Comparison of ENCODE assay signal across 17 cellular contexts in the genomic region with DNA sequence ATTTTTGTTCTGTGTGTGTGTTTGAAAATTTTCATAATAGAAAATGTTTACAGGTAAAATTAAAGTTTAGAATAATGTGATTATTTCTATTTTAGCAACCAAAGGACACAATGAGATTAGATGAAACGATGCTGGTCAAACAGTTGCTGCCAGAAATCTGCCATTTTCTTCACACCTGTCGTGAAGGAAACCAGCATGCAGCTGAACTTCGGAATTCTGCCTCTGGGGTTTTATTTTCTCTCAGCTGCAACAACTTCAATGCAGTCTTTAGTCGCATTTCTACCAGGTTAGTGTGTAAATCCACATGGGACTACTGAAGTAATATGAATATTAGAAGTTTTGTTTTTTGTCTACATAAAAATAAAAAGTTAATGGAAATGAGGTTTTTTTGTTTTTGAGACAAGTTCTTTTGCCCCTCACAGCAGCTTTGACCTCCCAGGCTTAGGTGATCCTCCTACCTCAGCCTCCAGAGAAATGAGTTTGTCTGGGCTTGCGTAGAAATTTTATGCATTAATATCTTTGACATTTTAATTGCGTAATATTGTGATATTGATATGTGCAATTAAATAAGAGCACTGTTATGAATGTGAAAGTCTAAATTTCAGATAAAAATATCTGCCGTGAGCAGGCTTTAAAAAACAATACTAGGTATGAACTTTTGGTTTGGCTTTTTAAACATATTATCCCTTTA.
A peak's percentile ranks its signal among the peaks of the same experiment; 100 is the strongest.
DNase-seq lines count a peak whose midpoint lies in the region; ATAC-seq, FAIRE-seq and TF ChIP-seq lines count a peak whose summit lies in the region.
"Had no signal": no experiment of that assay in that cellular context is flagged by ENCODE, and none has a peak within 500 bp of the region (broad histone marks: within the 10 kb centered on the region; RNA-seq: fewer than 3 reads in every experiment).

No MANE protein-coding gene starts in this region.

- H3K27me3 Mint-ChIP-seq in nephron progenitor cell (ENCODE audit: low read depth, poor library complexity) (no peaks in the 10 kb centered on the region), neural progenitor cell (ENCODE audit: insufficient read depth, low read depth) (no peaks in the 10 kb centered on the region)
- H3K27me3 Mint-ChIP-seq: CD4-positive, alpha-beta memory T cell had no signal

- no peak overlapping the region for H3K9ac ChIP-seq in HepG2 (ENCODE audit: insufficient read depth, low read depth, low read length)
- no peak overlapping the region for H3K9ac ChIP-seq in K562 (ENCODE audit: insufficient read depth in 1 of 2, low read depth in 2 of 2, low read length in 2 of 2)
- no peak overlapping the region for H3K9ac ChIP-seq in neural progenitor cell
- H3K9ac ChIP-seq: BLaER1 had no signal

- no peak overlapping the region for H3K4me2 ChIP-seq in HepG2 (ENCODE audit: low read depth, low read length)
- no peak overlapping the region for H3K4me2 ChIP-seq in K562 (ENCODE audit: insufficient read depth, low read length)
- no peak overlapping the region for H3K4me2 ChIP-seq in neural progenitor cell
- H3K4me2 ChIP-seq: BLaER1 had no signal

- DNase-seq in HepG2 (ENCODE audit: low spot score) (no peak), right lobe of liver (no peak), K562 (ENCODE audit: extremely low read depth in 1 of 4, low spot score in 3 of 4) (no peak), nephron progenitor cell (no peak), neural progenitor cell (ENCODE audit: low spot score) (no peak), kidney glomerular epithelial cell (lab: John Stamatoyannopoulos, UW) (no peak), NCI-H2107 treated with DMSO at 0.1 percent for 48 hours (lab: John Stamatoyannopoulos, UW; ENCODE audit: unreplicated experiment) (no peak)
- DNase-seq: CD4-positive, alpha-beta memory T cell; DMS153; DMS79; GDM1 had no signal

- no peak overlapping the region for H3K27ac ChIP-seq in HepG2 (ENCODE audit: extremely low read length, insufficient read depth, low read length)
- H3K27ac ChIP-seq in right lobe of liver, result no peak overlapping the region
- no peak overlapping the region for H3K27ac ChIP-seq in K562 (ENCODE audit: extremely low read depth, low read depth, low read length)
- H3K27ac ChIP-seq in neural progenitor cell, result no peak overlapping the region
- H3K27ac ChIP-seq: 22Rv1, BLaER1 had no signal

- in situ Hi-C loops in HepG2 (cut with HindIII; ENCODE audit: extremely low pct_ligation_motif_present, low pct_unique_long_range_greater_than_20kb) (no loop called here), K562 (cut with MboI) (no loop called here)

- H3F3A ChIP-seq in neural progenitor cell (ENCODE audit: low read depth), result peaks cover 8% of the 10 kb centered on the region

- no peak for TF ChIP-seq RAD21 in HepG2 (CRISPR knock-in tag; IDR thresholded peaks at IDR 0.05)
- no peak for TF ChIP-seq RAD21 in K562 (CRISPR knock-in tag; conservative IDR thresholded peaks at IDR 0.05 in 1 of 2, IDR thresholded peaks at IDR 0.05 in 1 of 2)

- FAIRE-seq in HepG2 (lab: Jason Lieb, UNC) (no peak), K562 (lab: Jason Lieb, UNC) (no peak)
- FAIRE-seq: GM12892, GM18507 had no signal

- no peaks in the 10 kb centered on the region for H3K9me1 ChIP-seq in K562 (ENCODE audit: control insufficient read depth, insufficient read depth, low read length)

- TF ChIP-seq CTCF in HepG2 (CRISPR knock-in tag; IDR thresholded peaks at IDR 0.05) (no peak), right lobe of liver (IDR thresholded peaks at IDR 0.05) (no peak), K562 (IDR thresholded peaks at IDR 0.05 in 2 of 3, conservative IDR thresholded peaks at IDR 0.05 in 1 of 3; ENCODE audit: insufficient read depth in 2 of 3, low read depth in 1 of 3, low read length in 3 of 3) (no peak), nephron progenitor cell (IDR thresholded peaks at IDR 0.05) (no peak), neural progenitor cell (IDR thresholded peaks at IDR 0.05) (no peak)

- BruUV-seq in HepG2 (replicated peaks; lab: Mats Ljungman, UMichigan) (no TSS peak), K562 (replicated peaks; lab: Mats Ljungman, UMichigan) (no TSS peak)

- H3K36me3 Mint-ChIP-seq in nephron progenitor cell (ENCODE audit: low read depth), result peaks cover 37% of the 10 kb centered on the region
- H3K36me3 Mint-ChIP-seq in neural progenitor cell, result peaks cover 4% of the 10 kb centered on the region

- ATAC-seq in HepG2 (no peak), right lobe of liver (no peak), K562 (no peak)

- no peaks in the 10 kb centered on the region for H3K9me3 ChIP-seq in HepG2 (ENCODE audit: low read length)
- H3K9me3 ChIP-seq in right lobe of liver, result no peaks in the 10 kb centered on the region
- H3K9me3 ChIP-seq in K562 (replicated peaks; ENCODE audit: control insufficient read depth, insufficient read depth, low read depth, low read length), result no peaks in the 10 kb centered on the region
- no peaks in the 10 kb centered on the region for H3K9me3 ChIP-seq in neural progenitor cell (ENCODE audit: low read depth)
- H3K9me3 ChIP-seq: BLaER1, HAP-1 had no signal

- H3K4me1 ChIP-seq in HepG2 (ENCODE audit: insufficient read depth, low read length), result no peaks in the 10 kb centered on the region
- H3K4me1 ChIP-seq in right lobe of liver, result no peaks in the 10 kb centered on the region
- H3K4me1 ChIP-seq in K562 (replicated peaks in 1 of 2; ENCODE audit: control insufficient read depth in 2 of 2, insufficient read depth in 2 of 2, low read length in 2 of 2), result no peaks in the 10 kb centered on the region
- H3K4me1 ChIP-seq in neural progenitor cell, result peaks cover 4% of the 10 kb centered on the region
- H3K4me1 ChIP-seq: BLaER1 had no signal

- H3K36me3 ChIP-seq in HepG2 (replicated peaks in 1 of 2; ENCODE audit: control insufficient read depth in 1 of 2, insufficient read depth in 2 of 2, low read length in 2 of 2) (peaks cover 0 to 28% of the 10 kb centered on the region in 2 experiments; a peak in 3 of 5 replicates), right lobe of liver (peaks cover 0 to 8% (median 0%) of the 10 kb centered on the region in 4 donors), K562 (ENCODE audit: control insufficient read depth, insufficient read depth, low read length) (peaks cover 29% of the 10 kb centered on the region), neural progenitor cell (peaks cover 9% of the 10 kb centered on the region)

- H3K4me3 Mint-ChIP-seq in nephron progenitor cell (no peak overlapping the region), neural progenitor cell (no peak overlapping the region)
- H3K4me3 Mint-ChIP-seq: CD14-positive monocyte; CD4-positive, alpha-beta memory T cell had no signal

- H3K4me3 ChIP-seq in HepG2 (replicated peaks in 1 of 3; ENCODE audit: insufficient read depth in 1 of 3, low read depth in 2 of 3, low read length in 3 of 3), result no peak overlapping the region
- H3K4me3 ChIP-seq in right lobe of liver, result no peak overlapping the region
- no peak overlapping the region for H3K4me3 ChIP-seq in K562
- no peak overlapping the region for H3K4me3 ChIP-seq in neural progenitor cell
- H3K4me3 ChIP-seq: BLaER1, HAP-1 had no signal

- intact Hi-C loops in HepG2 (cut with micrococcal nuclease; ENCODE audit: unreplicated experiment) (no loop called here), right lobe of liver (cut with DNase I) (no loop called here), K562 (cut with micrococcal nuclease) (no loop called here)

- no peak for TF ChIP-seq EP300 in HepG2 (IDR thresholded peaks at IDR 0.05; ENCODE audit: low read depth in 2 of 2, low read length in 2 of 2)
- TF ChIP-seq EP300 in HepG2 (CRISPR knock-in tag; IDR thresholded peaks at IDR 0.05; ENCODE audit: borderline replicate concordance), result no peak
- TF ChIP-seq EP300 in K562 (IDR thresholded peaks at IDR 0.05; ENCODE audit: low read length), result no peak

- CTCF ChIA-PET in HepG2 (lab: Yijun Ruan, JAX; ENCODE audit: low intra/inter-chr PET ratio, low total read pairs), result no interaction called here
- CTCF ChIA-PET in K562 (lab: Yijun Ruan, JAX; ENCODE audit: low intra/inter-chr PET ratio), result no interaction called here

- TF ChIP-seq POLR2A in HepG2 (IDR thresholded peaks at IDR 0.05; ENCODE audit: insufficient read depth in 1 of 2, low read depth in 2 of 2, low read length in 2 of 2) (no peak), right lobe of liver (IDR thresholded peaks at IDR 0.05) (no peak), K562 (conservative IDR thresholded peaks at IDR 0.05) (no peak)

- H3K27me3 ChIP-seq in HepG2 (ENCODE audit: control insufficient read depth in 1 of 2, insufficient read depth in 2 of 2, low read length in 2 of 2) (no peaks in the 10 kb centered on the region), right lobe of liver (no peaks in the 10 kb centered on the region), K562 (ENCODE audit: control insufficient read depth in 2 of 2, insufficient read depth in 2 of 2, low read length in 2 of 2) (no peaks in the 10 kb centered on the region), neural progenitor cell (no peaks in the 10 kb centered on the region)
- H3K27me3 ChIP-seq: BLaER1 had no signal

- H3K79me2 ChIP-seq in HepG2 (ENCODE audit: insufficient read depth, low read length) (no peaks in the 10 kb centered on the region), K562 (ENCODE audit: control insufficient read depth, insufficient read depth, low read length) (no peaks in the 10 kb centered on the region), neural progenitor cell (ENCODE audit: low read depth) (no peaks in the 10 kb centered on the region)

- 98% methylated on average over 7 of the region's 7 CpGs for WGBS in HepG2 (ENCODE audit: low lambda C conversion rate)
- WGBS in right lobe of liver (ENCODE audit: insufficient coverage, low coverage, low lambda C conversion rate, missing lambda C conversion rate), result 94% methylated on average over 6 of the region's 7 CpGs
- WGBS in K562 (ENCODE audit: insufficient coverage, low coverage, missing lambda C conversion rate), result 92% methylated on average over 7 of the region's 7 CpGs

- H4K20me1 ChIP-seq in HepG2 (ENCODE audit: insufficient read depth, low read length) (no peaks in the 10 kb centered on the region), K562 (replicated peaks; ENCODE audit: control insufficient read depth, insufficient read depth, low read length) (no peaks in the 10 kb centered on the region), neural progenitor cell (ENCODE audit: low read depth) (no peaks in the 10 kb centered on the region)
- H4K20me1 ChIP-seq: BLaER1 had no signal

- H3K27ac Mint-ChIP-seq in nephron progenitor cell (peak overlapping the region; percentile 74), neural progenitor cell (no peak overlapping the region)
- H3K27ac Mint-ChIP-seq: CD14-positive monocyte; CD4-positive, alpha-beta memory T cell had no signal

- H3K9me3 Mint-ChIP-seq in nephron progenitor cell (no peaks in the 10 kb centered on the region), neural progenitor cell (no peaks in the 10 kb centered on the region)
- H3K9me3 Mint-ChIP-seq: CD14-positive monocyte; CD4-positive, alpha-beta memory T cell had no signal

- no peaks in the 10 kb centered on the region for H3K4me1 Mint-ChIP-seq in nephron progenitor cell
- H3K4me1 Mint-ChIP-seq in neural progenitor cell, result peaks cover 8% of the 10 kb centered on the region

- POLR2A ChIA-PET in HepG2 (lab: Yijun Ruan, JAX) (no interaction called here), K562 (lab: Yijun Ruan, JAX) (no interaction called here)

- H2AFZ ChIP-seq in HepG2 (ENCODE audit: low read length) (no peak overlapping the region), K562 (ENCODE audit: low read depth, low read length) (no peak overlapping the region), neural progenitor cell (replicated peaks) (no peak overlapping the region)

Comparison
In these comparisons a context has a peak if more than half of its experiments do, and no peak if none do; other contexts are left out.
1. Of the 241 proteins assayed by ChIP-seq in both HepG2 and K562: peak only in HepG2: none; only in K562: none; in both: CEBPB; in neither: 239; mixed calls (peak in some experiments, not most) for 1.